Comparison of ENCODE assay signal across 8 cellular contexts in the genomic region with DNA sequence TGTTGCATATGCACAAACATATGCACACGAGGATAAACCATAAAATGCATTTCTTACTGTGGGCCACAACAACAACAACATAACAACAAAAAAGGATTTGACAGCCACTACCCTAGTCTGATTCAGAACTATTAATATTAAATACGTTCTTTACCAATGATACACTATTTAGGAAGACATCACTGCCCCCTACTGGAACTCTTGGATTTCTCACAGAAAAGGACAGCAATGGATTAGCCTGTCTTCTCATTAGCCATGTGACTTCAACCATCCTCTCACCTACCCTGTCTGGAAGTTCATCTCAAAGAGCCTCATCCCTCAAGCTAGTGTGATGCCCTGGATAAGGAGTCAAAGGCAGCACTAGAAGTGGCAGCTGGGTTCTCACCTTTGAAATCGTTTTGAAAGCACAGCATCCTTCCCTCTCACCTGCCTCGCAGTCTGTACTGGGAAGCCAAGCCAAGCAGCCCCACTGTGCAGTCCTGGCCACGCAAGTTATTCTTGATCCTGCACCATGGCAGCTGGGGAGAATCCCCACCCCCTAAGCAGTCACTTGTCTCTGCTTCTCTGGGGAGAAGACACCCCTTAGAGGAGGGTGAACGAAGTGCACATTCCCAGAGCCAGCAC.
DNase-seq lines count a peak whose midpoint lies in the region; ATAC-seq, FAIRE-seq and TF ChIP-seq lines count a peak whose summit lies in the region.

No MANE protein-coding gene starts in this region.

- 50 to 51% methylated on average over 6 of the region's 6 CpGs for WGBS in thyroid gland, 2 donors

- no peaks in the 10 kb centered on the region for H3K9me3 ChIP-seq in thyroid gland

- peak; percentile 47 for FAIRE-seq in islet of Langerhans (lab: Jason Lieb, UNC)

- TF ChIP-seq CTCF in thyroid gland (IDR thresholded peaks at IDR 0.05) = peak in 5 of 6 experiments; percentile 20 to 83 (median 61)

- no peaks in the 10 kb centered on the region for H3K4me1 ChIP-seq in thyroid gland

- no peaks in the 10 kb centered on the region for H3K27me3 ChIP-seq in thyroid gland

- DNase-seq in stimulated activated CD4-positive, alpha-beta T cell treated with anti-CD3 and anti-CD28 coated beads, Interleukin-15, amount 100 ng/mL, for 24 hours = peak; percentile 13
- no peak for DNase-seq in stimulated activated CD4-positive, alpha-beta T cell treated with anti-CD3 and anti-CD28 coated beads, Interleukin-1b, Interleukin-23, amount 100 ng/mL, for 48 hours
- DNase-seq in NCI-H524 (lab: John Stamatoyannopoulos, UW) = peak; percentile 21 to 59
- DNase-seq in astrocyte of the hippocampus (ENCODE audit: low read depth, low spot score) = peak; percentile 77
- DNase-seq in thyroid gland = peak in 1 of 2 donors; percentile 14

- H3K27ac ChIP-seq in thyroid gland = no peak overlapping the region

- no peak overlapping the region for H3K4me3 ChIP-seq in thyroid gland (replicated peaks in 1 of 3)

- ATAC-seq in HG02610 (IDR thresholded peaks at IDR 0.05; ENCODE audit: unreplicated experiment) (peak; percentile 59), GM19324 (IDR thresholded peaks at IDR 0.05; ENCODE audit: low FRiP score, unreplicated experiment) (no peak)

- TF ChIP-seq POLR2A in thyroid gland (IDR thresholded peaks at IDR 0.05) = no peak

- intact Hi-C loops in thyroid gland (cut with DNase I) = loop anchor here (10.0 kb wide), 2 partner anchors 173 to 263 kb away; a partner anchor contains a TSS

- no peaks in the 10 kb centered on the region for H3K36me3 ChIP-seq in thyroid gland
